Comparison of ENCODE assay signal across 8 cellular contexts in genomic region chrX:53422091-53422914, GRCh38.
DNase-seq lines count a peak whose midpoint lies in the region; ATAC-seq and TF ChIP-seq lines count a peak whose summit lies in the region.

TSS of gene RIBC1 (plus strand) at chrX:53422873. CDS start at chrX:53426277, 3,404 bp downstream.
TSS of gene SMC1A (minus strand) at chrX:53422654. CDS start at chrX:53422600, 54 bp downstream.

- H3K36me3 Mint-ChIP-seq in activated naive CD4-positive, alpha-beta T cell treated with anti-CD3 and anti-CD28 coated beads, Interleukin-2, amount 50 U/mL, for 24 hours = peaks cover 2% of the 10 kb centered on the region

- H3K27ac Mint-ChIP-seq in activated naive CD4-positive, alpha-beta T cell treated with anti-CD3 and anti-CD28 coated beads, Interleukin-2, amount 50 U/mL, for 24 hours = peak within 1 kb of the TSS; percentile 98

- peak; percentile 91 for ATAC-seq in HG02588 (IDR thresholded peaks at IDR 0.05; ENCODE audit: unreplicated experiment)

- H3K9me3 Mint-ChIP-seq in activated naive CD4-positive, alpha-beta T cell treated with anti-CD3 and anti-CD28 coated beads, Interleukin-2, amount 50 U/mL, for 24 hours = no peaks in the 10 kb centered on the region

- peaks cover 7 to 23% of the 10 kb centered on the region in 2 experiments for H3K4me1 ChIP-seq in neutrophil (ENCODE audit: control insufficient read depth in 1 of 2, insufficient read depth in 1 of 2, low read depth in 1 of 2, low read length in 1 of 2)

- H3K27me3 Mint-ChIP-seq in activated naive CD4-positive, alpha-beta T cell treated with anti-CD3 and anti-CD28 coated beads, Interleukin-2, amount 50 U/mL, for 24 hours = no peaks in the 10 kb centered on the region

- peak within 1 kb of the TSS; percentile 97 for H3K4me3 Mint-ChIP-seq in activated naive CD4-positive, alpha-beta T cell treated with anti-CD3 and anti-CD28 coated beads, Interleukin-2, amount 50 U/mL, for 24 hours

- H3K4me3 ChIP-seq in GM08714 (ENCODE audit: low read length) = peak within 1 kb of the TSS; percentile 82
- H3K4me3 ChIP-seq in SK-N-MC = peak within 1 kb of the TSS; percentile 84
- peak within 1 kb of the TSS; percentile 78 to 88 for H3K4me3 ChIP-seq in neutrophil (ENCODE audit: low read depth in 1 of 2, low read length in 1 of 2)

- no peak for TF ChIP-seq CTCF in neutrophil (IDR thresholded peaks at IDR 0.05)

- H3K36me3 ChIP-seq in SK-N-MC (ENCODE audit: insufficient read depth, low read length) = peaks cover 20% of the 10 kb centered on the region
- no peaks in the 10 kb centered on the region for H3K36me3 ChIP-seq in neutrophil

- H3K27me3 ChIP-seq in neutrophil = no peaks in the 10 kb centered on the region

- H3K9me3 ChIP-seq in SK-N-MC (ENCODE audit: low read depth, low read length) (no peaks in the 10 kb centered on the region), neutrophil (no peaks in the 10 kb centered on the region)

- peak; percentile 97 for DNase-seq in NCI-H1048 (lab: John Stamatoyannopoulos, UW)
- DNase-seq in SK-N-MC (ENCODE audit: low read depth, low spot score) = peak; percentile 93
- DNase-seq in germinal center (ENCODE audit: low spot score) = peak; percentile 92
- peak; percentile 21 to 98 (median 90) for DNase-seq in substantia nigra (lab: John Stamatoyannopoulos, UW)

- H3K9ac ChIP-seq in SK-N-MC (ENCODE audit: insufficient read length) = peak within 1 kb of the TSS; percentile 99

- H3K4me1 Mint-ChIP-seq in activated naive CD4-positive, alpha-beta T cell treated with anti-CD3 and anti-CD28 coated beads, Interleukin-2, amount 50 U/mL, for 24 hours = peaks cover 30% of the 10 kb centered on the region

- peak within 1 kb of the TSS; percentile 98 for H3K27ac ChIP-seq in SK-N-MC
- H3K27ac ChIP-seq in neutrophil = peak within 1 kb of the TSS; percentile 93
- peak within 1 kb of the TSS; percentile 16 for H3K27ac ChIP-seq in substantia nigra (ENCODE audit: low read depth, low read length, poor library complexity, severe bottlenecking)

Comparison
In these comparisons a context has a peak if more than half of its experiments do, and no peak if none do; other contexts are left out.
1. Peak in every context shown above with its lines: DNase-seq, ATAC-seq, H3K4me3 ChIP-seq and H3K27ac ChIP-seq.
2. H3K27ac ChIP-seq: peak in every context shown above with its lines; median percentile 98 in SK-N-MC; 93 in neutrophil; 16 in substantia nigra.